ENCODE assay signal across 23 cellular contexts in the genomic region with DNA sequence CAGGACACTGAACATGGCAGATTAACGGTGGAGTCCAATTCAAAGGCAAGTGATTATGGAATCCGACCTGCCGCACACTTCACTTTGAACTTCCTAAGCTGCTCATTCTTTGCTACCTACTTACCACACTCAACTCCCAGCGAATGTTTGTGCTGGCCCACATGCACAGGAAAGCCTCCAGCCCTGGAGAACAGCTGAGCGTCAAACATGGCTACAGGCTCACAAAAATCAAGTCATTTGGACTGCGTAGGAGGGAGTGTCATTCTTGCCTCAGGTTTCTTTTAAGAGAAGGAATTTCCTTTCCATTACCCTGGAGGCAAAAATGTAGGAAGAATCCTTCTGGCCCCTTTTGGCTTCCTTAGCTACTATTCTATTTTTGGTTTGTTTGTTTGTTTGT.
"Had no signal": no experiment of that assay in that cellular context is flagged by ENCODE, and none has a peak within 500 bp of the region (broad histone marks: within the 10 kb centered on the region; RNA-seq: fewer than 3 reads in every experiment).

No MANE protein-coding gene starts in this region.

- H3K9me3 ChIP-seq: adrenal gland, body of pancreas had no signal

- H3K27me3 ChIP-seq: adrenal gland, body of pancreas, brain microvascular endothelial cell, breast epithelium had no signal

- ATAC-seq: body of pancreas had no signal

- H3K36me3 ChIP-seq: adrenal gland, brain microvascular endothelial cell, breast epithelium had no signal

- H3K4me3 ChIP-seq: adrenal gland, body of pancreas, breast epithelium had no signal

- H3K27ac ChIP-seq: adrenal gland, body of pancreas, brain microvascular endothelial cell, breast epithelium, VCaP had no signal

- H3K4me1 ChIP-seq: adrenal gland, body of pancreas, breast epithelium had no signal

- DNase-seq: activated B cell treated with CpG ODN at 0.5 μM for 24 hours; activated CD4-positive, alpha-beta T cell treated with anti-CD3 and anti-CD28 coated beads for 4 hours; activated CD4-positive, alpha-beta T cell treated with anti-CD3 and anti-CD28 coated beads, Interleukin-2, amount 10 ng/mL, durations not matched to agents 24 days and 14 days; activated CD4-positive, alpha-beta T cell treated with anti-CD3 and anti-CD28 coated beads, Interleukin-2, amount 50 U/mL, for 1 hour; activated CD4-positive, alpha-beta T cell treated with anti-CD3 and anti-CD28 coated beads, Interleukin-2, amount 50 U/mL, for 4 hours; activated CD4-positive, CD25-positive, alpha-beta regulatory T cell treated with anti-CD3 and anti-CD28 coated beads, Interleukin-2, amount 50 U/mL, for 72 hours; activated CD8-positive, alpha-beta memory T cell treated with anti-CD3 and anti-CD28 coated beads, Interleukin-2, amount 50 U/mL, for 4 hours; activated effector memory CD4-positive, alpha-beta T cell treated with anti-CD3 and anti-CD28 coated beads, Interleukin-2, amount 50 U/mL, for 16 hours; activated gamma-delta T cell treated with Interleukin-2 at 50 U/mL for 16 hours; activated naive CD4-positive, alpha-beta T cell; activated naive CD4-positive, alpha-beta T cell treated with anti-CD3 and anti-CD28 coated beads, Interleukin-2, amount 50 U/mL, for 16 hours; activated T-cell treated with anti-CD3 and anti-CD28 coated beads for 4 hours; activated T-cell treated with anti-CD3 and anti-CD28 coated beads, Interleukin-2, amount 50 U/mL, for 1 hour; activated T-cell treated with anti-CD3 and anti-CD28 coated beads, Interleukin-2, amount 50 U/mL, for 4 hours; amniotic stem cell; aorta; central memory CD4-positive, alpha-beta T cell; T-helper 9 cell had no signal
